In the genomic region with DNA sequence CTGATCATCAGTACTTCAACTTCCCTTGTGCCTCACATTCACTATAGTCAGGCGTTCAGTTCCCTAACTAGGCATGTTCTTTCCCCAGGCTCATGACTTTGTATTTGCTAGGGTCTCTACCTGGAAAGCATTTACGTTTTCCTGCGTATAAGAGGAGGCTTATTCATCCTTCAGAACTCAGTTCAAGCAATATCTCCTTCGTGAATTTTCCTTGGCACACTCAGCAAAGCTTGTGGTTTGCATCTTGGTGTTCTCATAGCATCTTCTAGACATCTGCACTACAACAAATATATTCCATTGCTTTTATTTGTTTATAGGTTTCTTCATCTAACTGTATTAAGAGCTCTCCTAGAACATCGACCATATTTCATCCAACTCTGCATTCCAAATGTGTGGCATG, we compare ENCODE assay signal across 33 cellular contexts. TPM values are rescaled to one million over a fixed set of nuclear protein-coding genes. Genes with fewer than 3 reads are reported as not detected.
"Had no signal": no experiment of that assay in that cellular context is flagged by ENCODE, and none has a peak within 500 bp of the region (broad histone marks: within the 10 kb centered on the region; RNA-seq: fewer than 3 reads in every experiment).

No MANE protein-coding gene starts in this region.

- H3K36me3 Mint-ChIP-seq: activated CD8-positive, alpha-beta memory T cell treated with anti-CD3 and anti-CD28 coated beads, Interleukin-2, amount 10 ng/mL, durations not matched to agents 7 days and 5 days; activated naive CD4-positive, alpha-beta T cell treated with anti-CD3 and anti-CD28 coated beads, Interleukin-2, amount 10 ng/mL, durations not matched to agents 7 days and 5 days; activated naive CD8-positive, alpha-beta T cell had no signal

- H3K4me3 ChIP-seq: cardiac muscle cell had no signal

- ATAC-seq: activated CD8-positive, alpha-beta memory T cell treated with anti-CD3 and anti-CD28 coated beads, Interleukin-2, amount 10 ng/mL, durations not matched to agents 7 days and 5 days; activated naive CD8-positive, alpha-beta T cell treated with anti-CD3 and anti-CD28 coated beads, Interleukin-2, amount 50 U/mL, for 24 hours had no signal

- H3K9me3 Mint-ChIP-seq: activated CD4-positive, alpha-beta memory T cell treated with anti-CD3 and anti-CD28 coated beads, Interleukin-2, amount 10 ng/mL, durations not matched to agents 7 days and 5 days; activated naive CD4-positive, alpha-beta T cell treated with anti-CD3 and anti-CD28 coated beads, Interleukin-2, amount 10 ng/mL, durations not matched to agents 7 days and 5 days; activated naive CD8-positive, alpha-beta T cell treated with anti-CD3 and anti-CD28 coated beads, Interleukin-2, amount 50 U/mL, for 24 hours; central memory CD8-positive, alpha-beta T cell had no signal

- DNase-seq: activated CD4-positive, alpha-beta memory T cell treated with anti-CD3 and anti-CD28 coated beads, Interleukin-2, amount 10 ng/mL, durations not matched to agents 7 days and 5 days; activated CD4-positive, alpha-beta T cell treated with anti-CD3 and anti-CD28 coated beads for 1 hour; activated CD4-positive, alpha-beta T cell treated with anti-CD3 and anti-CD28 coated beads for 48 hours; activated CD4-positive, CD25-positive, alpha-beta regulatory T cell; activated CD8-positive, alpha-beta memory T cell treated with anti-CD3 and anti-CD28 coated beads for 24 hours; activated CD8-positive, alpha-beta memory T cell treated with anti-CD3 and anti-CD28 coated beads, Interleukin-2, amount 10 ng/mL, durations not matched to agents 7 days and 5 days; activated CD8-positive, alpha-beta memory T cell treated with anti-CD3 and anti-CD28 coated beads, Interleukin-2, amount 50 U/mL, for 48 hours; activated effector memory CD4-positive, alpha-beta T cell treated with Interleukin-2 at 50 U/mL for 16 hours; activated naive CD4-positive, alpha-beta T cell treated with anti-CD3 and anti-CD28 coated beads, Interleukin-2, amount 10 ng/mL, durations not matched to agents 7 days and 5 days; activated naive CD8-positive, alpha-beta T cell treated with anti-CD3 and anti-CD28 coated beads, Interleukin-2, amount 50 U/mL, for 24 hours; activated T-cell treated with anti-CD3 and anti-CD28 coated beads, Interleukin-2, amount 50 U/mL, for 48 hours; amniotic stem cell; aorta; NCI-H1092 treated with DMSO at 0.1 percent for 48 hours; NCI-H1417; NCI-H146; NCI-H187; NCI-H2029 treated with DMSO at 0.1 percent for 48 hours; NCI-H2107; NCI-H2171; NCI-H510A; NCI-H748 treated with DMSO at 0.1 percent for 48 hours; NK-92 treated with Interleukin-12 subunit alpha and Interleukin-12 subunit beta, amount 100 ng/mL, for 24 hours; Right ventricle myocardium superior; SW 1271; T-helper 1 cell; T-helper 2 cell; T-helper 9 cell; WERI-Rb-1 had no signal

- H3K27ac ChIP-seq: cardiac muscle cell, WERI-Rb-1 had no signal

- H3K36me3 ChIP-seq: cardiac muscle cell, WERI-Rb-1 had no signal

- H3K4me3 Mint-ChIP-seq: activated CD4-positive, alpha-beta memory T cell treated with anti-CD3 and anti-CD28 coated beads, Interleukin-2, amount 10 ng/mL, durations not matched to agents 7 days and 5 days; activated CD8-positive, alpha-beta memory T cell treated with anti-CD3 and anti-CD28 coated beads, Interleukin-2, amount 10 ng/mL, durations not matched to agents 7 days and 5 days; activated naive CD4-positive, alpha-beta T cell treated with anti-CD3 and anti-CD28 coated beads, Interleukin-2, amount 10 ng/mL, durations not matched to agents 7 days and 5 days; activated naive CD8-positive, alpha-beta T cell; activated naive CD8-positive, alpha-beta T cell treated with anti-CD3 and anti-CD28 coated beads, Interleukin-2, amount 50 U/mL, for 24 hours; central memory CD8-positive, alpha-beta T cell had no signal

- H3K4me1 Mint-ChIP-seq: activated CD4-positive, alpha-beta memory T cell treated with anti-CD3 and anti-CD28 coated beads, Interleukin-2, amount 10 ng/mL, durations not matched to agents 7 days and 5 days; activated CD8-positive, alpha-beta memory T cell treated with anti-CD3 and anti-CD28 coated beads, Interleukin-2, amount 10 ng/mL, durations not matched to agents 7 days and 5 days; activated naive CD4-positive, alpha-beta T cell treated with anti-CD3 and anti-CD28 coated beads, Interleukin-2, amount 10 ng/mL, durations not matched to agents 7 days and 5 days; activated naive CD8-positive, alpha-beta T cell treated with anti-CD3 and anti-CD28 coated beads, Interleukin-2, amount 50 U/mL, for 24 hours; central memory CD8-positive, alpha-beta T cell had no signal

- H3K27ac Mint-ChIP-seq: activated CD4-positive, alpha-beta memory T cell treated with anti-CD3 and anti-CD28 coated beads, Interleukin-2, amount 10 ng/mL, durations not matched to agents 7 days and 5 days; activated CD8-positive, alpha-beta memory T cell treated with anti-CD3 and anti-CD28 coated beads, Interleukin-2, amount 10 ng/mL, durations not matched to agents 7 days and 5 days; activated naive CD4-positive, alpha-beta T cell treated with anti-CD3 and anti-CD28 coated beads, Interleukin-2, amount 10 ng/mL, durations not matched to agents 7 days and 5 days; activated naive CD8-positive, alpha-beta T cell; activated naive CD8-positive, alpha-beta T cell treated with anti-CD3 and anti-CD28 coated beads, Interleukin-2, amount 50 U/mL, for 24 hours had no signal

- H3K27me3 Mint-ChIP-seq: central memory CD8-positive, alpha-beta T cell had no signal

RNA-seq across cellular contexts. Expression of gene CXCL6, which starts 2.6 kb away (rescaled TPM):
- total RNA-seq: activated CD4-positive, alpha-beta memory T cell treated with anti-CD3 and anti-CD28 coated beads, Interleukin-2, amount 10 ng/mL, durations not matched to agents 7 days and 5 days; activated CD8-positive, alpha-beta memory T cell treated with anti-CD3 and anti-CD28 coated beads, Interleukin-2, amount 10 ng/mL, durations not matched to agents 7 days and 5 days; cardiac muscle cell; Right ventricle myocardium superior had no signal
- polyA plus RNA-seq: aorta, cardiac muscle cell had no signal

RNA-seq across cellular contexts. Expression of gene PF4V1, which starts 14.0 kb away (rescaled TPM):
- total RNA-seq: activated CD4-positive, alpha-beta memory T cell treated with anti-CD3 and anti-CD28 coated beads, Interleukin-2, amount 10 ng/mL, durations not matched to agents 7 days and 5 days; activated CD8-positive, alpha-beta memory T cell treated with anti-CD3 and anti-CD28 coated beads, Interleukin-2, amount 10 ng/mL, durations not matched to agents 7 days and 5 days; cardiac muscle cell; M059J; Right ventricle myocardium superior had no signal
- polyA plus RNA-seq: aorta, cardiac muscle cell had no signal

RNA-seq across cellular contexts. Expression of gene CXCL1, which starts 30.1 kb away (rescaled TPM):
- total RNA-seq: activated CD4-positive, alpha-beta memory T cell treated with anti-CD3 and anti-CD28 coated beads, Interleukin-2, amount 10 ng/mL, durations not matched to agents 7 days and 5 days; activated CD8-positive, alpha-beta memory T cell treated with anti-CD3 and anti-CD28 coated beads, Interleukin-2, amount 10 ng/mL, durations not matched to agents 7 days and 5 days; cardiac muscle cell had no signal
- polyA plus RNA-seq: cardiac muscle cell had no signal
